10 cellular contexts compared by ENCODE assay signal in genomic region chr15:62758126-62758951, GRCh38.
DNase-seq lines count a peak whose midpoint lies in the region; ATAC-seq, FAIRE-seq and TF ChIP-seq lines count a peak whose summit lies in the region.
"Had no signal": no experiment of that assay in that cellular context is flagged by ENCODE, and none has a peak within 500 bp of the region (broad histone marks: within the 10 kb centered on the region; RNA-seq: fewer than 3 reads in every experiment).

No MANE protein-coding gene starts in this region.

- peak; percentile 98 for DNase-seq in AG10803 (ENCODE audit: low read depth)
- DNase-seq in osteoblast (ENCODE audit: insufficient read length, low spot score, missing footprints): peak; percentile 92
- no peak for DNase-seq in GM12892 (ENCODE audit: insufficient read length)
- no peak for DNase-seq in middle frontal gyrus (ENCODE audit: extremely low spot score, low spot score)
- DNase-seq: cortex of kidney, DMS53 had no signal

- TF ChIP-seq POLR2A in gastroesophageal sphincter (IDR thresholded peaks at IDR 0.05) (no peak), GM12892 (IDR thresholded peaks at IDR 0.05; ENCODE audit: low read depth, low read length) (no peak)

- H3K27me3 ChIP-seq in gastroesophageal sphincter: no peaks in the 10 kb centered on the region
- no peaks in the 10 kb centered on the region for H3K27me3 ChIP-seq in osteoblast (ENCODE audit: insufficient read depth, low read length)

- no peak for TF ChIP-seq EP300 in gastroesophageal sphincter (IDR thresholded peaks at IDR 0.05)

- peak overlapping the region; percentile 77 for H3K4me2 ChIP-seq in osteoblast (ENCODE audit: insufficient read depth, low read length)

- FAIRE-seq in GM12892 (lab: Jason Lieb, UNC): no peak

- H3K9me3 ChIP-seq in gastroesophageal sphincter (no peaks in the 10 kb centered on the region), osteoblast (ENCODE audit: low read depth, low read length) (no peaks in the 10 kb centered on the region)

- H3K4me1 ChIP-seq in gastroesophageal sphincter: peaks cover 5 to 40% (median 13%) of the 10 kb centered on the region in 3 donors
- peaks cover 32% of the 10 kb centered on the region for H3K4me1 ChIP-seq in osteoblast (ENCODE audit: insufficient read depth, low read length)

- H3K79me2 ChIP-seq in osteoblast (ENCODE audit: insufficient read depth, low read length): peaks cover 2% of the 10 kb centered on the region

- no peak for TF ChIP-seq CTCF in AG10803 (conservative IDR thresholded peaks at IDR 0.05; ENCODE audit: low read length)
- no peak for TF ChIP-seq CTCF in gastroesophageal sphincter (IDR thresholded peaks at IDR 0.05)
- TF ChIP-seq CTCF in osteoblast (IDR thresholded peaks at IDR 0.05; ENCODE audit: extremely low read depth, low read depth, low read length): no peak

- no peaks in the 10 kb centered on the region for H4K20me1 ChIP-seq in osteoblast (ENCODE audit: insufficient read depth, low read length)

- H3K36me3 ChIP-seq in gastroesophageal sphincter: peaks cover 0 to 31% of the 10 kb centered on the region in 2 donors
- peaks cover 14% of the 10 kb centered on the region for H3K36me3 ChIP-seq in osteoblast (ENCODE audit: insufficient read depth, low read length)

- H3K4me3 ChIP-seq in AG10803 (ENCODE audit: low read length): peak overlapping the region; percentile 29
- H3K4me3 ChIP-seq in gastroesophageal sphincter: peak overlapping the region in 1 of 2 donors; percentile 7
- peak overlapping the region; percentile 38 for H3K4me3 ChIP-seq in osteoblast (ENCODE audit: insufficient read depth, low read length)

- WGBS in gastroesophageal sphincter (ENCODE audit: low coverage in 1 of 2), 2 donors: 13 to 15% methylated on average over 4 to 11 of the region's 11 CpGs

- H3K27ac ChIP-seq in gastroesophageal sphincter (peak overlapping the region; percentile 79 to 86 (median 83)), osteoblast (ENCODE audit: low read depth, low read length) (peak overlapping the region; percentile 88)

- H2AFZ ChIP-seq in osteoblast (ENCODE audit: low read length): peak overlapping the region; percentile 46

- ATAC-seq in SK-N-SH treated with all-trans-retinoic acid at 6 μM for 48 hours (peak; percentile 89), gastroesophageal sphincter (peak; percentile 92), HG03135 (IDR thresholded peaks at IDR 0.05; ENCODE audit: unreplicated experiment) (no peak), GM18502 (IDR thresholded peaks at IDR 0.05; ENCODE audit: poor library complexity, unreplicated experiment) (no peak)

TF ChIP-seq in SK-N-SH treated with all-trans-retinoic acid at 6 μM for 48 hours, 23 proteins besides CTCF, POLR2A, EP300 and RAD21:
- TF ChIP-seq OSR1 (CRISPR knock-in tag; IDR thresholded peaks at IDR 0.05) (no peak), TSHZ2 (CRISPR knock-in tag; IDR thresholded peaks at IDR 0.05) (no peak), ISL1 (CRISPR knock-in tag; IDR thresholded peaks at IDR 0.05) (no peak; the same call in none of the 2 replicates), PPARA (CRISPR knock-in tag; IDR thresholded peaks at IDR 0.05; ENCODE audit: borderline replicate concordance) (no peak), GLIS3 (CRISPR knock-in tag; IDR thresholded peaks at IDR 0.05) (no peak), ZNF565 (CRISPR knock-in tag; conservative IDR thresholded peaks at IDR 0.05; ENCODE audit: low read depth) (no peak), ARNTL (CRISPR knock-in tag; IDR thresholded peaks at IDR 0.05; ENCODE audit: borderline replicate concordance, low read depth) (no peak), CREB5 (CRISPR knock-in tag; IDR thresholded peaks at IDR 0.05; ENCODE audit: low read depth) (no peak), ZNF8 (CRISPR knock-in tag; IDR thresholded peaks at IDR 0.05) (no peak)

Comparison
In these comparisons a context has a peak if more than half of its experiments do, and no peak if none do; other contexts are left out.
1. DNase-seq: peak in AG10803 (single experiment) and osteoblast (single experiment); none in GM12892 (single experiment) and middle frontal gyrus (single experiment).
2. ATAC-seq: peak in SK-N-SH treated with all-trans-retinoic acid at 6 μM for 48 hours (single experiment) and gastroesophageal sphincter (single experiment); none in HG03135 (single experiment) and GM18502 (single experiment).